In genomic region chr1:185670187-185670627, GRCh38 we compare ENCODE assay signal across 8 cellular contexts.
DNase-seq lines count a peak whose midpoint lies in the region; ATAC-seq, FAIRE-seq and TF ChIP-seq lines count a peak whose summit lies in the region.

No MANE protein-coding gene starts in this region.

- no peaks in the 10 kb centered on the region for H3K9me3 ChIP-seq in colonic mucosa

- intact Hi-C loops in colonic mucosa (cut with DNase I), result loop anchor here (10.0 kb wide), 1 partner anchor 355 kb away; the partner anchor contains the start of gene IVNS1ABP

- H3K27me3 Mint-ChIP-seq in memory B cell (no peaks in the 10 kb centered on the region), type B pancreatic cell (no peaks in the 10 kb centered on the region)

- peaks cover 23% of the 10 kb centered on the region for H3K4me1 Mint-ChIP-seq in memory B cell
- no peaks in the 10 kb centered on the region for H3K4me1 Mint-ChIP-seq in type B pancreatic cell (ENCODE audit: unreplicated experiment)

- DNase-seq in Kasumi-1 (lab: John Stamatoyannopoulos, UW) (peak; percentile 66 to 69), T-helper 22 cell (ENCODE audit: low read depth) (peak; percentile 7), colonic mucosa (no peak), memory B cell (ENCODE audit: low spot score in 2 of 2) (peak; percentile 25 to 42), type B pancreatic cell (ENCODE audit: extremely low spot score, unreplicated experiment) (no peak)

- H3K9ac ChIP-seq in colonic mucosa (ENCODE audit: low read depth in 2 of 2, low read length in 2 of 2), result no peak overlapping the region

- H3K9me3 Mint-ChIP-seq in memory B cell, result peaks cover 2% of the 10 kb centered on the region
- H3K9me3 Mint-ChIP-seq in type B pancreatic cell, result no peaks in the 10 kb centered on the region

- FAIRE-seq in G401.6 (lab: Jason Lieb, UNC), result peak; percentile 19

- H3K36me3 Mint-ChIP-seq in memory B cell (no peaks in the 10 kb centered on the region), type B pancreatic cell (no peaks in the 10 kb centered on the region)

- H3K4me3 ChIP-seq in colonic mucosa, result no peak overlapping the region

- H3K4me1 ChIP-seq in colonic mucosa, result no peaks in the 10 kb centered on the region

- H3K27ac ChIP-seq in 22Rv1, result no peak overlapping the region
- H3K27ac ChIP-seq in colonic mucosa, result no peak overlapping the region

- no peaks in the 10 kb centered on the region for H3K36me3 ChIP-seq in colonic mucosa

- TF ChIP-seq CTCF in 22Rv1 (IDR thresholded peaks at IDR 0.05), result peak; percentile 65
- TF ChIP-seq CTCF in colonic mucosa (IDR thresholded peaks at IDR 0.05), result peak; percentile 34
- peak; percentile 74 for TF ChIP-seq CTCF in type B pancreatic cell (conservative IDR thresholded peaks at IDR 0.05)

- H3K27ac Mint-ChIP-seq in memory B cell (no peak overlapping the region), type B pancreatic cell (no peak overlapping the region)

- ATAC-seq in memory B cell (ENCODE audit: low read depth) (peak; percentile 79), GM18517 (IDR thresholded peaks at IDR 0.05; ENCODE audit: unreplicated experiment) (no peak)

- H3K27me3 ChIP-seq in colonic mucosa, result no peaks in the 10 kb centered on the region

- no peak overlapping the region for H3K4me3 Mint-ChIP-seq in memory B cell
- H3K4me3 Mint-ChIP-seq in type B pancreatic cell, result no peak overlapping the region

Comparison
In these comparisons a context has a peak if more than half of its experiments do, and no peak if none do; other contexts are left out.
1. DNase-seq: peak in Kasumi-1 (2 of 2), T-helper 22 cell (single experiment) and memory B cell (2 of 2); none in colonic mucosa (single experiment) and type B pancreatic cell (single experiment).
2. Peak in every context shown above with its lines, with median percentiles within 50 percentile points of each other: CTCF ChIP-seq.